ENCODE assay signal across 2 cellular contexts in the genomic region with DNA sequence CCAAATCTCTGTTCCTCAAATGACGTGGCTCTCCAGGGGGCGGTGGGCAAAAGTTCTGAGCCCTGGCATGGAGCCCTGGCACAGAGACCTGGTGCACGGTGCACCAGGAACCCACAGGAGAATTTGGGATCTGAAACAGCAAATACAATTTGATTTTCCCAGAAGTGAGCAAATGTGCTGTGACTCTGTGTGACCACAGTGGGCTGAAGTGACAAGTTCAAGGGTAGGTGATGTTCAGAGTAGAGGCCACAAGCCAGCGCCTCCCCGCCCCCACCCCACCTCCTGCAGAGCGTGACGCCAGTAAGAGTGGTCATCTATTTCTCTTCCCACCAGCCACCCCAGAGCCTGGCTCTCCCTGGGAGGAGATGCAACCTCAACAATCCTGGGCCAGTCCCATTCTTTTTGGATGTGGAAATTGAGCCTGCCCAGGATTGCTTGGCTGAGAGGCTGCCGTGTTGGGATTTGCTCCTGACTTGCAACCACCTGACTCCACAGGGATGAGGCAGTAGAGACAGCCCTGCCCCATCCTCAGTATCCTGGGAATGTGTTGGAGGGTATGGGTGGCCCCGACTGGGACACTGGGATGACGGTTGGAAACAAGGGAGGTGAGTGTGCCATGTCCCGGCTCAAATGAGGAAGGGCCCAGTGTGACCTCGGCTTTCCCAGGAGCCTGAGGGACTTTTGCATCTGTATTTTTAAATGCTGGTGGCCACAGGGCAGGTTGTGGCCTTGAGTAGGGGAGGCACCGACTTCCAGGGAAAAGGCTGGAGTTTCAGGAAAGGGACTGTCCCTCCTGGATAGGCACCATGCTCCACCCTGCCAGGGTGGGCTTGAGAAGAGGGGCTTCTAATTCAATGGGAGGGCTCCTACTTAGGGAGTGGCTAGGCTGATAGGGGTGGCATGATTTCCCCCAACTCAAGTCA.
TF ChIP-seq lines count a peak whose summit lies in the region.

No MANE protein-coding gene starts in this region.

TF ChIP-seq in GM23338, 12 proteins besides CTCF, POLR2A, EP300 and RAD21:
- TF ChIP-seq POLR2AphosphoS5 (IDR thresholded peaks at IDR 0.05; ENCODE audit: low read depth) (no peak), NANOG (IDR thresholded peaks at IDR 0.05; ENCODE audit: borderline replicate concordance) (no peak), EZH2phosphoT487 (IDR thresholded peaks at IDR 0.05; ENCODE audit: unreplicated experiment) (no peak), JUNB (IDR thresholded peaks at IDR 0.05; ENCODE audit: unreplicated experiment) (no peak), CREB1 (CRISPR knock-in tag; IDR thresholded peaks at IDR 0.05; ENCODE audit: low read depth) (no peak), STAT1 (IDR thresholded peaks at IDR 0.05; ENCODE audit: unreplicated experiment) (no peak)
- TF ChIP-seq, protein P1, sequence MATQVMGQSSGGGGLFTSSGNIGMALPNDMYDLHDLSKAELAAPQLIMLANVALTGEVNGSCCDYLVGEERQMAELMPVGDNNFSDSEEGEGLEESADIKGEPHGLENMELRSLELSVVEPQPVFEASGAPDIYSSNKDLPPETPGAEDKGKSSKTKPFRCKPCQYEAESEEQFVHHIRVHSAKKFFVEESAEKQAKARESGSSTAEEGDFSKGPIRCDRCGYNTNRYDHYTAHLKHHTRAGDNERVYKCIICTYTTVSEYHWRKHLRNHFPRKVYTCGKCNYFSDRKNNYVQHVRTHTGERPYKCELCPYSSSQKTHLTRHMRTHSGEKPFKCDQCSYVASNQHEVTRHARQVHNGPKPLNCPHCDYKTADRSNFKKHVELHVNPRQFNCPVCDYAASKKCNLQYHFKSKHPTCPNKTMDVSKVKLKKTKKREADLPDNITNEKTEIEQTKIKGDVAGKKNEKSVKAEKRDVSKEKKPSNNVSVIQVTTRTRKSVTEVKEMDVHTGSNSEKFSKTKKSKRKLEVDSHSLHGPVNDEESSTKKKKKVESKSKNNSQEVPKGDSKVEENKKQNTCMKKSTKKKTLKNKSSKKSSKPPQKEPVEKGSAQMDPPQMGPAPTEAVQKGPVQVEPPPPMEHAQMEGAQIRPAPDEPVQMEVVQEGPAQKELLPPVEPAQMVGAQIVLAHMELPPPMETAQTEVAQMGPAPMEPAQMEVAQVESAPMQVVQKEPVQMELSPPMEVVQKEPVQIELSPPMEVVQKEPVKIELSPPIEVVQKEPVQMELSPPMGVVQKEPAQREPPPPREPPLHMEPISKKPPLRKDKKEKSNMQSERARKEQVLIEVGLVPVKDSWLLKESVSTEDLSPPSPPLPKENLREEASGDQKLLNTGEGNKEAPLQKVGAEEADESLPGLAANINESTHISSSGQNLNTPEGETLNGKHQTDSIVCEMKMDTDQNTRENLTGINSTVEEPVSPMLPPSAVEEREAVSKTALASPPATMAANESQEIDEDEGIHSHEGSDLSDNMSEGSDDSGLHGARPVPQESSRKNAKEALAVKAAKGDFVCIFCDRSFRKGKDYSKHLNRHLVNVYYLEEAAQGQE (IDR thresholded peaks at IDR 0.05; ENCODE audit: unreplicated experiment), result no peak
- TF ChIP-seq, protein P2, sequence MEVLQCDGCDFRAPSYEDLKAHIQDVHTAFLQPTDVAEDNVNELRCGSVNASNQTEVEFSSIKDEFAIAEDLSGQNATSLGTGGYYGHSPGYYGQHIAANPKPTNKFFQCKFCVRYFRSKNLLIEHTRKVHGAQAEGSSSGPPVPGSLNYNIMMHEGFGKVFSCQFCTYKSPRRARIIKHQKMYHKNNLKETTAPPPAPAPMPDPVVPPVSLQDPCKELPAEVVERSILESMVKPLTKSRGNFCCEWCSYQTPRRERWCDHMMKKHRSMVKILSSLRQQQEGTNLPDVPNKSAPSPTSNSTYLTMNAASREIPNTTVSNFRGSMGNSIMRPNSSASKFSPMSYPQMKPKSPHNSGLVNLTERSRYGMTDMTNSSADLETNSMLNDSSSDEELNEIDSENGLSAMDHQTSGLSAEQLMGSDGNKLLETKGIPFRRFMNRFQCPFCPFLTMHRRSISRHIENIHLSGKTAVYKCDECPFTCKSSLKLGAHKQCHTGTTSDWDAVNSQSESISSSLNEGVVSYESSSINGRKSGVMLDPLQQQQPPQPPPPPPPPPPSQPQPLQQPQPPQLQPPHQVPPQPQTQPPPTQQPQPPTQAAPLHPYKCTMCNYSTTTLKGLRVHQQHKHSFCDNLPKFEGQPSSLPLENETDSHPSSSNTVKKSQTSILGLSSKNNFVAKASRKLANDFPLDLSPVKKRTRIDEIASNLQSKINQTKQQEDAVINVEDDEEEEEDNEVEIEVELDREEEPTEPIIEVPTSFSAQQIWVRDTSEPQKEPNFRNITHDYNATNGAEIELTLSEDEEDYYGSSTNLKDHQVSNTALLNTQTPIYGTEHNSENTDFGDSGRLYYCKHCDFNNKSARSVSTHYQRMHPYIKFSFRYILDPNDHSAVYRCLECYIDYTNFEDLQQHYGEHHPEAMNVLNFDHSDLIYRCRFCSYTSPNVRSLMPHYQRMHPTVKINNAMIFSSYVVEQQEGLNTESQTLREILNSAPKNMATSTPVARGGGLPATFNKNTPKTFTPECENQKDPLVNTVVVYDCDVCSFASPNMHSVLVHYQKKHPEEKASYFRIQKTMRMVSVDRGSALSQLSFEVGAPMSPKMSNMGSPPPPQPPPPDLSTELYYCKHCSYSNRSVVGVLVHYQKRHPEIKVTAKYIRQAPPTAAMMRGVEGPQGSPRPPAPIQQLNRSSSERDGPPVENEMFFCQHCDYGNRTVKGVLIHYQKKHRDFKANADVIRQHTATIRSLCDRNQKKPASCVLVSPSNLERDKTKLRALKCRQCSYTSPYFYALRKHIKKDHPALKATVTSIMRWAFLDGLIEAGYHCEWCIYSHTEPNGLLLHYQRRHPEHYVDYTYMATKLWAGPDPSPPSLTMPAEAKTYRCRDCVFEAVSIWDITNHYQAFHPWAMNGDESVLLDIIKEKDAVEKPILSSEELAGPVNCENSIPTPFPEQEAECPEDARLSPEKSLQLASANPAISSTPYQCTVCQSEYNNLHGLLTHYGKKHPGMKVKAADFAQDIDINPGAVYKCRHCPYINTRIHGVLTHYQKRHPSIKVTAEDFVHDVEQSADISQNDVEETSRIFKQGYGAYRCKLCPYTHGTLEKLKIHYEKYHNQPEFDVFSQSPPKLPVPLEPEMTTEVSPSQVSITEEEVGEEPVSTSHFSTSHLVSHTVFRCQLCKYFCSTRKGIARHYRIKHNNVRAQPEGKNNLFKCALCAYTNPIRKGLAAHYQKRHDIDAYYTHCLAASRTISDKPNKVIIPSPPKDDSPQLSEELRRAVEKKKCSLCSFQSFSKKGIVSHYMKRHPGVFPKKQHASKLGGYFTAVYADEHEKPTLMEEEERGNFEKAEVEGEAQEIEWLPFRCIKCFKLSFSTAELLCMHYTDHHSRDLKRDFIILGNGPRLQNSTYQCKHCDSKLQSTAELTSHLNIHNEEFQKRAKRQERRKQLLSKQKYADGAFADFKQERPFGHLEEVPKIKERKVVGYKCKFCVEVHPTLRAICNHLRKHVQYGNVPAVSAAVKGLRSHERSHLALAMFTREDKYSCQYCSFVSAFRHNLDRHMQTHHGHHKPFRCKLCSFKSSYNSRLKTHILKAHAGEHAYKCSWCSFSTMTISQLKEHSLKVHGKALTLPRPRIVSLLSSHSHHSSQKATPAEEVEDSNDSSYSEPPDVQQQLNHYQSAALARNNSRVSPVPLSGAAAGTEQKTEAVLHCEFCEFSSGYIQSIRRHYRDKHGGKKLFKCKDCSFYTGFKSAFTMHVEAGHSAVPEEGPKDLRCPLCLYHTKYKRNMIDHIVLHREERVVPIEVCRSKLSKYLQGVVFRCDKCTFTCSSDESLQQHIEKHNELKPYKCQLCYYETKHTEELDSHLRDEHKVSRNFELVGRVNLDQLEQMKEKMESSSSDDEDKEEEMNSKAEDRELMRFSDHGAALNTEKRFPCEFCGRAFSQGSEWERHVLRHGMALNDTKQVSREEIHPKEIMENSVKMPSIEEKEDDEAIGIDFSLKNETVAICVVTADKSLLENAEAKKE (CRISPR knock-in tag; IDR thresholded peaks at IDR 0.05), result no peak

TF ChIP-seq in K562, 482 proteins besides CTCF, POLR2A, EP300 and RAD21:
- TF ChIP-seq SPI1 (IDR thresholded peaks at IDR 0.05; ENCODE audit: borderline replicate concordance, low read depth, low read length) (0 out of 2 replicates have a peak, but pooled peaks have one; percentile 6), CREM (IDR thresholded peaks at IDR 0.05; ENCODE audit: low read depth) (peak; percentile 32; the same call in 1 of the 2 replicates), JUND (IDR thresholded peaks at IDR 0.05; ENCODE audit: borderline replicate concordance, low read depth, low read length) (no peak), JUND (tag; IDR thresholded peaks at IDR 0.05; ENCODE audit: borderline replicate concordance, low read depth, low read length) (no peak), KLF13 (tag; IDR thresholded peaks at IDR 0.05; ENCODE audit: borderline replicate concordance, low read depth) (no peak), GTF2E2 (tag; IDR thresholded peaks at IDR 0.05) (no peak), DACH1 (IDR thresholded peaks at IDR 0.05; ENCODE audit: partially characterized antibody) (no peak), RBFOX2 (IDR thresholded peaks at IDR 0.05; ENCODE audit: low read depth, low read length) (no peak), ZBTB17 (CRISPR knock-in tag; IDR thresholded peaks at IDR 0.05) (no peak), CBFB (CRISPR knock-in tag; IDR thresholded peaks at IDR 0.05) (no peak), STAT5A (IDR thresholded peaks at IDR 0.05; ENCODE audit: borderline replicate concordance, low read length) (no peak), NFYB (IDR thresholded peaks at IDR 0.05; ENCODE audit: extremely low read depth, insufficient read length) (no peak), KDM2B (CRISPR knock-in tag; IDR thresholded peaks at IDR 0.05) (no peak), DPF2 (IDR thresholded peaks at IDR 0.05) (no peak)
- TF ChIP-seq, protein P3, sequence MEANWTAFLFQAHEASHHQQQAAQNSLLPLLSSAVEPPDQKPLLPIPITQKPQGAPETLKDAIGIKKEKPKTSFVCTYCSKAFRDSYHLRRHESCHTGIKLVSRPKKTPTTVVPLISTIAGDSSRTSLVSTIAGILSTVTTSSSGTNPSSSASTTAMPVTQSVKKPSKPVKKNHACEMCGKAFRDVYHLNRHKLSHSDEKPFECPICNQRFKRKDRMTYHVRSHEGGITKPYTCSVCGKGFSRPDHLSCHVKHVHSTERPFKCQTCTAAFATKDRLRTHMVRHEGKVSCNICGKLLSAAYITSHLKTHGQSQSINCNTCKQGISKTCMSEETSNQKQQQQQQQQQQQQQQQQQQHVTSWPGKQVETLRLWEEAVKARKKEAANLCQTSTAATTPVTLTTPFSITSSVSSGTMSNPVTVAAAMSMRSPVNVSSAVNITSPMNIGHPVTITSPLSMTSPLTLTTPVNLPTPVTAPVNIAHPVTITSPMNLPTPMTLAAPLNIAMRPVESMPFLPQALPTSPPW (CRISPR knock-in tag; IDR thresholded peaks at IDR 0.05), result no peak
- TF ChIP-seq, protein P4, sequence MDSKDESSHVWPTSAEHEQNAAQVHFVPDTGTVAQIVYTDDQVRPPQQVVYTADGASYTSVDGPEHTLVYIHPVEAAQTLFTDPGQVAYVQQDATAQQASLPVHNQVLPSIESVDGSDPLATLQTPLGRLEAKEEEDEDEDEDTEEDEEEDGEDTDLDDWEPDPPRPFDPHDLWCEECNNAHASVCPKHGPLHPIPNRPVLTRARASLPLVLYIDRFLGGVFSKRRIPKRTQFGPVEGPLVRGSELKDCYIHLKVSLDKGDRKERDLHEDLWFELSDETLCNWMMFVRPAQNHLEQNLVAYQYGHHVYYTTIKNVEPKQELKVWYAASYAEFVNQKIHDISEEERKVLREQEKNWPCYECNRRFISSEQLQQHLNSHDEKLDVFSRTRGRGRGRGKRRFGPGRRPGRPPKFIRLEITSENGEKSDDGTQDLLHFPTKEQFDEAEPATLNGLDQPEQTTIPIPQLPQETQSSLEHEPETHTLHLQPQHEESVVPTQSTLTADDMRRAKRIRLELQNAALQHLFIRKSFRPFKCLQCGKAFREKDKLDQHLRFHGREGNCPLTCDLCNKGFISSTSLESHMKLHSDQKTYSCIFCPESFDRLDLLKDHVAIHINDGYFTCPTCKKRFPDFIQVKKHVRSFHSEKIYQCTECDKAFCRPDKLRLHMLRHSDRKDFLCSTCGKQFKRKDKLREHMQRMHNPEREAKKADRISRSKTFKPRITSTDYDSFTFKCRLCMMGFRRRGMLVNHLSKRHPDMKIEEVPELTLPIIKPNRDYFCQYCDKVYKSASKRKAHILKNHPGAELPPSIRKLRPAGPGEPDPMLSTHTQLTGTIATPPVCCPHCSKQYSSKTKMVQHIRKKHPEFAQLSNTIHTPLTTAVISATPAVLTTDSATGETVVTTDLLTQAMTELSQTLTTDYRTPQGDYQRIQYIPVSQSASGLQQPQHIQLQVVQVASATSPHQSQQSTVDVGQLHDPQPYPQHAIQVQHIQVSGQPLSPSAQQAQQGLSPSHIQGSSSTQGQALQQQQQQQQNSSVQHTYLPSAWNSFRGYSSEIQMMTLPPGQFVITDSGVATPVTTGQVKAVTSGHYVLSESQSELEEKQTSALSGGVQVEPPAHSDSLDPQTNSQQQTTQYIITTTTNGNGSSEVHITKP (IDR thresholded peaks at IDR 0.05; ENCODE audit: partially characterized antibody), result no peak
TF ChIP-seq in K562: peak in this region for 2.
